ENCODE assay signal across 2 cellular contexts in the genomic region with DNA sequence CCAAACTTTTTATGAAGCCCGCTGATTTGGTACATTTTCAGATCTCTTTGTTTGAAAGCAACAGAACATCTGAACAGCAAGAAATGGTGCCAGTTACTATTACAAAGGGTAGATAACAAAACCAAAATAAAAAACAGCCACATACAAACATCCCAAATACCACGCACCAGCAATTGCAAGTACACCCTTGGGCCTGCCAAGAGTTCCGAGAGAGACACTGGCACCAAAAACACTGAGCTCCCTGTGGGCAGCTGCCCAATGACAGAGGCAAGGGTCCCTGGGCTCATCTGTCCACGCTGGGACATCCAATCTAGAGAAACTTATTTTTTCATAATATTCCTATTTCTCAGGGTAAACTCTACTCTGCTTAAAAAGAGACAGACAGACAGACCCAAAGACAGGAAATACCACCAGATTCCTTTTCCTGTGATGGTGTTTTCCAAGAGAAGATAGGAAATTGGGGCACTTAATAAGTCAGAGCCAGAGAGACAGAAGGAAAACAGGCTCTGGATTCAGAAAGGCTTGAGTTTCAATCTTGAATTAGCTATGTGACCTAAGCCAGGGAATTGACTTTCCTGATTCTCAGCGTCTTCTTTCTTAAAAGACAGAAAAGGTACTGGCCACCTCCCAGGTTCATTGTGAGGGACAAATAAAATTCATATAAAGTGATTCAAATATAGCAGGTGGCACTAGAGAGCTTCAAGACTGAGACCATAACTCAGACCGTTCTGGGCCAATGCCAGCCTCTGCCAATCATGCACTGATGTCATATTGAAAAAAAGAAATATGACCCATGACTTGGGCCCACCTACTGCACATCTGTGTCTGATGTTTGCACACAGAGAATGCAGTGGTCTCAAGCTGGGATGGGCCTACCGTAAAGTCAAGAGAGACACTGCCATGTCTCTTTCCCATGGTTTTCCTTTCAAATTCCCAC.
TF ChIP-seq lines count a peak whose summit lies in the region.

No MANE protein-coding gene starts in this region.

TF ChIP-seq in SK-N-SH, 30 proteins besides CTCF, POLR2A, EP300 and RAD21:
- TF ChIP-seq, protein P1, sequence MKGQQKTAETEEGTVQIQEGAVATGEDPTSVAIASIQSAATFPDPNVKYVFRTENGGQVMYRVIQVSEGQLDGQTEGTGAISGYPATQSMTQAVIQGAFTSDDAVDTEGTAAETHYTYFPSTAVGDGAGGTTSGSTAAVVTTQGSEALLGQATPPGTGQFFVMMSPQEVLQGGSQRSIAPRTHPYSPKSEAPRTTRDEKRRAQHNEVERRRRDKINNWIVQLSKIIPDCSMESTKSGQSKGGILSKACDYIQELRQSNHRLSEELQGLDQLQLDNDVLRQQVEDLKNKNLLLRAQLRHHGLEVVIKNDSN (IDR thresholded peaks at IDR 0.05; ENCODE audit: borderline replicate concordance, low read depth), result no peak
- TF ChIP-seq, protein P2, sequence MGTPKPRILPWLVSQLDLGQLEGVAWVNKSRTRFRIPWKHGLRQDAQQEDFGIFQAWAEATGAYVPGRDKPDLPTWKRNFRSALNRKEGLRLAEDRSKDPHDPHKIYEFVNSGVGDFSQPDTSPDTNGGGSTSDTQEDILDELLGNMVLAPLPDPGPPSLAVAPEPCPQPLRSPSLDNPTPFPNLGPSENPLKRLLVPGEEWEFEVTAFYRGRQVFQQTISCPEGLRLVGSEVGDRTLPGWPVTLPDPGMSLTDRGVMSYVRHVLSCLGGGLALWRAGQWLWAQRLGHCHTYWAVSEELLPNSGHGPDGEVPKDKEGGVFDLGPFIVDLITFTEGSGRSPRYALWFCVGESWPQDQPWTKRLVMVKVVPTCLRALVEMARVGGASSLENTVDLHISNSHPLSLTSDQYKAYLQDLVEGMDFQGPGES (IDR thresholded peaks at IDR 0.05; ENCODE audit: low read depth, low read length), result no peak
- TF ChIP-seq ELF1 (IDR thresholded peaks at IDR 0.05) (no peak), RCOR1 (IDR thresholded peaks at IDR 0.05; ENCODE audit: low read length) (no peak), EZH2phosphoT487 (IDR thresholded peaks at IDR 0.05; ENCODE audit: borderline replicate concordance, low read depth) (no peak), FOXJ3 (CRISPR knock-in tag; IDR thresholded peaks at IDR 0.05) (no peak), NRF1 (IDR thresholded peaks at IDR 0.05; ENCODE audit: low read depth, low read length) (no peak), SMC3 (IDR thresholded peaks at IDR 0.05; ENCODE audit: low read depth, low read length) (no peak), JUND (IDR thresholded peaks at IDR 0.05) (no peak), YY1 (IDR thresholded peaks at IDR 0.05; ENCODE audit: low read depth) (no peak), SIN3A (IDR thresholded peaks at IDR 0.05; ENCODE audit: borderline replicate concordance, low read depth, low read length) (no peak), GABPA (IDR thresholded peaks at IDR 0.05; ENCODE audit: low read depth) (no peak), NFIC (IDR thresholded peaks at IDR 0.05; ENCODE audit: borderline replicate concordance) (no peak)
- TF ChIP-seq, protein P3, sequence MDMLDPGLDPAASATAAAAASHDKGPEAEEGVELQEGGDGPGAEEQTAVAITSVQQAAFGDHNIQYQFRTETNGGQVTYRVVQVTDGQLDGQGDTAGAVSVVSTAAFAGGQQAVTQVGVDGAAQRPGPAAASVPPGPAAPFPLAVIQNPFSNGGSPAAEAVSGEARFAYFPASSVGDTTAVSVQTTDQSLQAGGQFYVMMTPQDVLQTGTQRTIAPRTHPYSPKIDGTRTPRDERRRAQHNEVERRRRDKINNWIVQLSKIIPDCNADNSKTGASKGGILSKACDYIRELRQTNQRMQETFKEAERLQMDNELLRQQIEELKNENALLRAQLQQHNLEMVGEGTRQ (IDR thresholded peaks at IDR 0.05; ENCODE audit: borderline replicate concordance, low read depth, low read length), result no peak

TF ChIP-seq in SK-N-SH treated with all-trans-retinoic acid at 6 μM for 48 hours, 23 proteins besides CTCF, POLR2A, EP300 and RAD21:
- no peak for TF ChIP-seq ISL1 (CRISPR knock-in tag; IDR thresholded peaks at IDR 0.05)
- no peak for TF ChIP-seq ZNF8 (CRISPR knock-in tag; IDR thresholded peaks at IDR 0.05)
- TF ChIP-seq BACH2 (CRISPR knock-in tag; IDR thresholded peaks at IDR 0.05; ENCODE audit: borderline replicate concordance), result no peak
